ENCODE assay signal across 10 cellular contexts in the genomic region with DNA sequence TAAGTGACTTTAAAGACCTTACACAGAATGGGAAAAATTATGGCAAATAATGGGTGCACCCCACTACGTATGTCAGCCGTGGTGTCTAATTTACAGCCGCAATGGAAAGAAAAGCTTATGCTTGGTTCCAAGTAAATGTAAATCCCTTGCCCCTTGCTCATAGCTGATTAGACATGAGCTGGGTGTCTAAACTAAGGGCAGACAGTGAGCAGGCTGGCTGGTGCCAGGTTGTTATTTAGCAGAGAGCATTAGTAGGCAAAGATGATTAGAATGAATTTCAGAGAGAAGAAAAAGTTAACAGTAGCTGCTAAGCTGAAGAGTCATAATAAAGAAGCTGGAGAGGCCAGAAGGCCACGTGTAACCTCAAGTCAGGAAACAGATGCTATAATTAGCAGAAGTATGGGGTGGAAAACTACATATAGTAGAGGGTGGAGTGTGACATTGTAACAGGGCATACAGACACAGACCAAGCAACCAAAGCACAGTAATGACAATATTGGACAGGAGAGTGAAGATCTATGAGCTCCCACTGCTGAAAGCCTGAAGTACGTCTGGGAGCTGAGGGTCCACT.
DNase-seq lines count a peak whose midpoint lies in the region; ATAC-seq lines count a peak whose summit lies in the region.
"Had no signal": no experiment of that assay in that cellular context is flagged by ENCODE, and none has a peak within 500 bp of the region (broad histone marks: within the 10 kb centered on the region; RNA-seq: fewer than 3 reads in every experiment).

No MANE protein-coding gene starts in this region.

- no peaks in the 10 kb centered on the region for H3K36me3 Mint-ChIP-seq in naive thymus-derived CD4-positive, alpha-beta T cell

- POLR2A ChIA-PET in naive thymus-derived CD4-positive, alpha-beta T cell (lab: Charles Lee): no interaction called here

- H3K4me1 ChIP-seq in naive thymus-derived CD4-positive, alpha-beta T cell (ENCODE audit: control insufficient read depth in 2 of 2, insufficient read depth in 2 of 2, low read length in 2 of 2): no peaks in the 10 kb centered on the region
- no peaks in the 10 kb centered on the region for H3K4me1 ChIP-seq in Karpas-422 (ENCODE audit: low read length)

- ATAC-seq in GM18907 (IDR thresholded peaks at IDR 0.05; ENCODE audit: unreplicated experiment): peak; percentile 34
- ATAC-seq in HG02642 (IDR thresholded peaks at IDR 0.05; ENCODE audit: poor library complexity, unreplicated experiment): peak; percentile 25
- ATAC-seq in naive thymus-derived CD4-positive, alpha-beta T cell: peak; percentile 76
- no peak for ATAC-seq in GM21528 (IDR thresholded peaks at IDR 0.05; ENCODE audit: low FRiP score, unreplicated experiment)

- H3K9me3 ChIP-seq in naive thymus-derived CD4-positive, alpha-beta T cell (ENCODE audit: control insufficient read depth in 2 of 3, low read length in 3 of 3): no peaks in the 10 kb centered on the region
- H3K9me3 ChIP-seq in Karpas-422 (ENCODE audit: low read length): no peaks in the 10 kb centered on the region

- H2AFZ ChIP-seq in Karpas-422 (ENCODE audit: low read length): no peak overlapping the region

- H3K9ac ChIP-seq in Karpas-422 (ENCODE audit: low read length): no peak overlapping the region

- peak overlapping the region in 1 of 9 donors; percentile 1 for H3K27ac Mint-ChIP-seq in naive thymus-derived CD4-positive, alpha-beta T cell
- H3K27ac Mint-ChIP-seq: stimulated activated naive CD8-positive, alpha-beta T cell treated with anti-CD3 and anti-CD28 coated beads, Interleukin-15, Interleukin-2, amounts not matched to agents 100 ng/mL and 50 ng/mL, for 24 hours had no signal

- no peak overlapping the region for H3K4me3 ChIP-seq in naive thymus-derived CD4-positive, alpha-beta T cell (ENCODE audit: low read length)
- H3K4me3 ChIP-seq in Karpas-422 (ENCODE audit: low read length): no peak overlapping the region

- in situ Hi-C loops in ACHN (cut with HindIII; ENCODE audit: low pct_ligation_motif_present, low pct_unique_long_range_greater_than_20kb, low sequenced_read_pairs): no loop called here

- H3K27me3 ChIP-seq in naive thymus-derived CD4-positive, alpha-beta T cell (ENCODE audit: control insufficient read depth in 2 of 2, insufficient read depth in 2 of 2, low read length in 2 of 2): no peaks in the 10 kb centered on the region
- H3K27me3 ChIP-seq in Karpas-422 (ENCODE audit: low read length): no peaks in the 10 kb centered on the region

- no peaks in the 10 kb centered on the region for H3K36me3 ChIP-seq in naive thymus-derived CD4-positive, alpha-beta T cell (ENCODE audit: control insufficient read depth in 2 of 3, insufficient read depth in 3 of 3, low read length in 3 of 3)
- H3K36me3 ChIP-seq in Karpas-422 (ENCODE audit: insufficient read depth, low read length): no peaks in the 10 kb centered on the region

- intact Hi-C loops in naive thymus-derived CD4-positive, alpha-beta T cell (cut with micrococcal nuclease): no loop called here

- peak; percentile 73 for DNase-seq in NOMO-1 treated with dmso at 0.1 percent for 144 hours (lab: John Stamatoyannopoulos, UW; ENCODE audit: unreplicated experiment)
- DNase-seq in naive thymus-derived CD4-positive, alpha-beta T cell: no peak
- DNase-seq in ureter (ENCODE audit: low spot score): no peak
- DNase-seq in ACHN: no peak
- no peak for DNase-seq in Karpas-422
- DNase-seq: activated effector memory CD4-positive, alpha-beta T cell treated with anti-CD3 and anti-CD28 coated beads, Interleukin-2, amount 50 U/mL, for 16 hours had no signal

- H3K27ac ChIP-seq in naive thymus-derived CD4-positive, alpha-beta T cell (ENCODE audit: low read depth, low read length): no peak overlapping the region
- no peak overlapping the region for H3K27ac ChIP-seq in Karpas-422 (ENCODE audit: low read length)

- H3K4me3 Mint-ChIP-seq in naive thymus-derived CD4-positive, alpha-beta T cell: peak overlapping the region in 1 of 10 donors; percentile 10
- H3K4me3 Mint-ChIP-seq: stimulated activated naive CD8-positive, alpha-beta T cell treated with anti-CD3 and anti-CD28 coated beads, Interleukin-15, Interleukin-2, amounts not matched to agents 100 ng/mL and 50 ng/mL, for 24 hours had no signal

- H3K79me2 ChIP-seq in Karpas-422 (ENCODE audit: low read length): no peaks in the 10 kb centered on the region

- CTCF ChIA-PET in naive thymus-derived CD4-positive, alpha-beta T cell (lab: Charles Lee): no interaction called here

- peaks cover 0 to 6% (median under 1%) of the 10 kb centered on the region in 11 donors for H3K9me3 Mint-ChIP-seq in naive thymus-derived CD4-positive, alpha-beta T cell

- no peaks in the 10 kb centered on the region for H3K9me2 ChIP-seq in Karpas-422 (replicated peaks; ENCODE audit: insufficient read depth, low read length)

- H4K20me1 ChIP-seq in Karpas-422 (ENCODE audit: insufficient read depth, low read depth, low read length): no peaks in the 10 kb centered on the region

- H3K27me3 Mint-ChIP-seq in naive thymus-derived CD4-positive, alpha-beta T cell: peaks cover 0 to 6% (median 5%) of the 10 kb centered on the region in 5 donors

- H3K4me2 ChIP-seq in Karpas-422 (ENCODE audit: low read depth, low read length, poor library complexity, severe bottlenecking): no peak overlapping the region

- peaks cover 7 to 14% (median 9%) of the 10 kb centered on the region in 7 donors for H3K4me1 Mint-ChIP-seq in naive thymus-derived CD4-positive, alpha-beta T cell
